ENCODE assay signal across 19 cellular contexts in the genomic region with DNA sequence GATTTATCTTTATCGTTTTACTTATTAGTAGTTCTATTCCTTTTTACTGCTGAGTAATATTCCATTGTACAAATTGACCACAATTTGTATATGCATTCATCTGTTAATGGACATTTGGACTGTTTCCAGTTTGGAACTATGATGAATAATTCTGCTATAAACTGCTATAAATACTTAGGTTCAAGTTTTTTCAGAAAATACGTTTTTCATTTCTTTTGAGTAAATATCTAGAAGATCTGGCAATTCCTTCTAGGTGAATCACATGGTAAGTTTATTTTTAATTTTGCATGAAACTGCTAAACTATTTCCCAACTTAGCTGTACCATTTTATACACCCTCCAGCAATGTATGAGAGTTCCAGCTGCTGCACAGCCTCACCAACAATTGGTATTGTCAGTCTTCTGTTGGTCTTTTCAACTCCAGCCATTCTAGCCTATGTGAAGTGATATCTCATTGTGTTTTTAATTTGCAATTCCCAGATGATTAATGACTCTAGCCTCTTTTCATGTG. TPM values are rescaled to one million over a fixed set of nuclear protein-coding genes. Genes with fewer than 3 reads are reported as not detected.
A peak's percentile ranks its signal among the peaks of the same experiment; 100 is the strongest.
DNase-seq lines count a peak whose midpoint lies in the region; ATAC-seq, FAIRE-seq and TF ChIP-seq lines count a peak whose summit lies in the region.
"Had no signal": no experiment of that assay in that cellular context is flagged by ENCODE, and none has a peak within 500 bp of the region (broad histone marks: within the 10 kb centered on the region; RNA-seq: fewer than 3 reads in every experiment).

No MANE protein-coding gene starts in this region.

- TF ChIP-seq EP300 in sigmoid colon (IDR thresholded peaks at IDR 0.05) = no peak

- H3K27ac ChIP-seq in sigmoid colon = no peak overlapping the region
- H3K27ac ChIP-seq: transverse colon had no signal

- H3K36me3 ChIP-seq in adipocyte (ENCODE audit: control insufficient read depth, insufficient read depth, low read length, severe bottlenecking) = peaks cover 7% of the 10 kb centered on the region
- peaks cover 0 to 7% (median 0%) of the 10 kb centered on the region in 4 donors for H3K36me3 ChIP-seq in sigmoid colon

- H3K27me3 ChIP-seq in adipocyte (replicated peaks; ENCODE audit: control insufficient read depth, insufficient read depth, low read length) (no peaks in the 10 kb centered on the region), sigmoid colon (no peaks in the 10 kb centered on the region)
- H3K27me3 ChIP-seq: BE2C, transverse colon had no signal

- intact Hi-C loops in Right ventricle myocardium superior (cut with DNase I) = no loop called here
- intact Hi-C loops in sigmoid colon (cut with DNase I) = no loop called here

- peak; percentile 59 for DNase-seq in AG08395 (ENCODE audit: low spot score)
- DNase-seq in GM12892 (ENCODE audit: insufficient read length) = no peak
- DNase-seq in adipocyte (ENCODE audit: low read depth) = peak; percentile 94
- DNase-seq in fibroblast of villous mesenchyme (ENCODE audit: low read depth) = peak; percentile 76
- DNase-seq in Right ventricle myocardium superior = no peak
- no peak for DNase-seq in ureter (ENCODE audit: low spot score)
- no peak for DNase-seq in sigmoid colon
- DNase-seq: activated effector memory CD4-positive, alpha-beta T cell treated with Interleukin-2 at 50 U/mL for 16 hours; BE2C; immature natural killer cell; KBM-7; NCI-H1417 treated with DMSO at 0.1 percent for 48 hours; NCI-H226; nucleus accumbens; small intestine; transverse colon had no signal

- H3K9ac ChIP-seq in adipocyte (ENCODE audit: low read length) = no peak overlapping the region

- 87 to 89% methylated on average over 2 of the region's 2 CpGs for WGBS in sigmoid colon, 2 donors

- TF ChIP-seq CTCF in fibroblast of villous mesenchyme (IDR thresholded peaks at IDR 0.05; ENCODE audit: insufficient read depth, low read depth, low read length) = no peak
- no peak for TF ChIP-seq CTCF in sigmoid colon (IDR thresholded peaks at IDR 0.05)

- H3K9me3 ChIP-seq in adipocyte (ENCODE audit: control insufficient read depth, low read length) (no peaks in the 10 kb centered on the region), sigmoid colon (no peaks in the 10 kb centered on the region)
- H3K9me3 ChIP-seq: BE2C, transverse colon had no signal

- no peak overlapping the region for H3K4me3 ChIP-seq in adipocyte (ENCODE audit: low read length)
- H3K4me3 ChIP-seq in fibroblast of villous mesenchyme (ENCODE audit: low read depth, low read length) = no peak overlapping the region
- no peak overlapping the region for H3K4me3 ChIP-seq in sigmoid colon
- H3K4me3 ChIP-seq: transverse colon had no signal

- no peak for TF ChIP-seq POLR2A in GM12892 (IDR thresholded peaks at IDR 0.05; ENCODE audit: low read depth, low read length)
- no peak for TF ChIP-seq POLR2A in sigmoid colon (IDR thresholded peaks at IDR 0.05)

- H3K4me1 ChIP-seq in adipocyte (ENCODE audit: control insufficient read depth, insufficient read depth, low read length) = peaks cover 4% of the 10 kb centered on the region
- H3K4me1 ChIP-seq in sigmoid colon = peaks cover 0 to 9% (median 0%) of the 10 kb centered on the region in 4 donors
- H3K4me1 ChIP-seq: BE2C had no signal

- peak; percentile 60 for FAIRE-seq in GM12892 (lab: Jason Lieb, UNC)
- FAIRE-seq: H1, small intestine had no signal

- ATAC-seq in Right ventricle myocardium superior (ENCODE audit: poor library complexity) = no peak
- no peak for ATAC-seq in HG02798 (IDR thresholded peaks at IDR 0.05; ENCODE audit: poor library complexity, unreplicated experiment)
- ATAC-seq: stimulated activated effector memory CD8-positive, alpha-beta T cell treated with anti-CD3 and anti-CD28 coated beads, Interleukin-12 subunit alpha, Interleukin-12 subunit beta, amount 100 ng/mL, for 72 hours had no signal

RNA-seq across cellular contexts. Expression of a gene that starts 22.2 kb away (rescaled TPM):
- polyA plus RNA-seq in GM12892 (2012; ENCODE audit: missing spikeins) = 5.5 TPM
- total RNA-seq in fibroblast of villous mesenchyme (12.6 and 16.8 TPM in 2 replicates), Right ventricle myocardium superior (7.4 TPM), ureter (11.7 TPM), sigmoid colon (1 to 10 TPM; 5.0 to 10.0 (median 8.4) TPM)
- 1 to 10 TPM; 4.6 to 6.5 (median 4.8) TPM for polyA plus RNA-seq in sigmoid colon

RNA-seq across cellular contexts. Expression of a gene that starts 46.6 kb away (rescaled TPM):
- polyA plus RNA-seq in GM12892 (2012; ENCODE audit: missing spikeins) = 39.3 TPM
- total RNA-seq in fibroblast of villous mesenchyme (101 and 106 TPM in 2 replicates), Right ventricle myocardium superior (47.4 TPM), ureter (35.3 TPM), sigmoid colon (10 to 100 TPM; 33.0 to 64.6 (median 53.8) TPM)
- polyA plus RNA-seq in sigmoid colon = 10 to 100 TPM; 28.9 to 31.0 (median 30.0) TPM

Comparison
In these comparisons a context has a peak if more than half of its experiments do, and no peak if none do; other contexts are left out.
1. DNase-seq: peak in AG08395 (single experiment), adipocyte (single experiment) and fibroblast of villous mesenchyme (single experiment); none in GM12892 (single experiment), Right ventricle myocardium superior (single experiment), ureter (single experiment) and sigmoid colon (single experiment).